Comparison of ENCODE assay signal across 18 cellular contexts in the genomic region with DNA sequence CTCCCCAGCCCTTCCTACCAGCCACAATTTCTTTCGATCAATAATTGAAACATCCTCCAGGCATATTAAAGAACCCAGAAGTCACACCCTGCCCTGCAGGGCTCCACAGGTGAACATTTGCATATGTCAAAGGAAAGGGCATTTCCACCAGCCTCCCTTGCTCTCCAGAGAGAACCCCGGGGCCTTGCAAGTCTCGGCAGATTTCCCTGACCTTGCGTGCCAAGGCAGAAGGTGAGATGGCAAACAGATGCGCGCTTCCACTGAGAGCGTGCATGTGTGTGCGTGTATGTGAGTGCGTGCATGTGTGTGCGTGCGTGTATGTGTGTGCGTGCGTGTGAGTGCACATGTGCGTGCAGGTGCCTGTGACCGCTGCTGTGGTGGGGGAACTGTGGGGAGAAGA.
DNase-seq lines count a peak whose midpoint lies in the region; ATAC-seq, FAIRE-seq and TF ChIP-seq lines count a peak whose summit lies in the region.
"Had no signal": no experiment of that assay in that cellular context is flagged by ENCODE, and none has a peak within 500 bp of the region (broad histone marks: within the 10 kb centered on the region; RNA-seq: fewer than 3 reads in every experiment).

No MANE protein-coding gene starts in this region.

- no peak for FAIRE-seq in HepG2 (lab: Jason Lieb, UNC)
- no peak for FAIRE-seq in bronchial epithelial cell (lab: Jason Lieb, UNC)

- H2BK15ac ChIP-seq in mesenchymal stem cell (ENCODE audit: low read depth, poor library complexity, severe bottlenecking) = no peak overlapping the region

- H2BK12ac ChIP-seq in mesenchymal stem cell (ENCODE audit: low read length in 2 of 2) = no peak overlapping the region

- H4K91ac ChIP-seq in mesenchymal stem cell (ENCODE audit: low read length) = peak overlapping the region; percentile 44

- no peaks in the 10 kb centered on the region for H4K20me1 ChIP-seq in HepG2 (ENCODE audit: insufficient read depth, low read length)

- no peaks in the 10 kb centered on the region for H3K36me3 ChIP-seq in HepG2 (replicated peaks in 1 of 2; ENCODE audit: control insufficient read depth in 1 of 2, insufficient read depth in 2 of 2, low read length in 2 of 2)
- H3K36me3 ChIP-seq in right lobe of liver = no peaks in the 10 kb centered on the region
- no peaks in the 10 kb centered on the region for H3K36me3 ChIP-seq in bronchial epithelial cell (ENCODE audit: control insufficient read depth, insufficient read depth, low read length)
- no peaks in the 10 kb centered on the region for H3K36me3 ChIP-seq in mesenchymal stem cell (ENCODE audit: control insufficient read depth in 1 of 2, insufficient read depth in 2 of 2, low read depth in 1 of 2, low read length in 2 of 2)
- H3K36me3 ChIP-seq in HAP-1 (replicated peaks) = no peaks in the 10 kb centered on the region

- H3K18ac ChIP-seq in mesenchymal stem cell (ENCODE audit: low read depth in 1 of 2, low read length in 2 of 2) = no peak overlapping the region

- CTCF ChIA-PET in HepG2 (lab: Yijun Ruan, JAX; ENCODE audit: low intra/inter-chr PET ratio, low total read pairs) = no interaction called here

- no peak overlapping the region for H3K14ac ChIP-seq in mesenchymal stem cell (ENCODE audit: low read length in 2 of 2)

- H3K23ac ChIP-seq in mesenchymal stem cell (ENCODE audit: low read length in 2 of 2) = no peak overlapping the region

- H2BK5ac ChIP-seq in mesenchymal stem cell (ENCODE audit: low read depth, low read length, poor library complexity, severe bottlenecking) = no peak overlapping the region

- DNase-seq in HepG2 (ENCODE audit: low spot score) = no peak
- DNase-seq in right lobe of liver = no peak
- peak; percentile 57 for DNase-seq in bronchial epithelial cell (ENCODE audit: low read depth)
- no peak for DNase-seq in mesenchymal stem cell
- DNase-seq in HAP-1 (ENCODE audit: low spot score in 2 of 2) = no peak
- no peak for DNase-seq in NCI-H82 treated with DMSO at 0.1 percent for 48 hours (lab: John Stamatoyannopoulos, UW; ENCODE audit: unreplicated experiment)
- no peak for DNase-seq in dorsolateral prefrontal cortex
- DNase-seq: CD4-positive, alpha-beta memory T cell; DMS79; Kasumi-1; NCI-H1105 treated with DMSO at 0.1 percent for 48 hours; NCI-H187 treated with DMSO at 0.1 percent for 48 hours; NCI-H446; NCI-H748 treated with DMSO at 0.1 percent for 48 hours; PC-9 had no signal

- TF ChIP-seq CTCF in HepG2 (CRISPR knock-in tag; IDR thresholded peaks at IDR 0.05) = no peak
- no peak for TF ChIP-seq CTCF in right lobe of liver (IDR thresholded peaks at IDR 0.05)
- TF ChIP-seq CTCF in bronchial epithelial cell (IDR thresholded peaks at IDR 0.05; ENCODE audit: insufficient read depth, low read length, severe bottlenecking) = no peak
- TF ChIP-seq CTCF in dorsolateral prefrontal cortex (IDR thresholded peaks at IDR 0.05 in 54 of 56, conservative IDR thresholded peaks at IDR 0.05 in 2 of 56; ENCODE audit: low read depth in 1 of 56, partially characterized antibody in 56 of 56) = no peak

- H3K9me3 ChIP-seq in HepG2 (ENCODE audit: low read length) (no peaks in the 10 kb centered on the region), right lobe of liver (no peaks in the 10 kb centered on the region), mesenchymal stem cell (ENCODE audit: control insufficient read depth, low read length) (no peaks in the 10 kb centered on the region), HAP-1 (no peaks in the 10 kb centered on the region)

- intact Hi-C loops in HepG2 (cut with micrococcal nuclease; ENCODE audit: unreplicated experiment) (no loop called here), right lobe of liver (cut with DNase I) (no loop called here), dorsolateral prefrontal cortex (cut with DNase I) (no loop called here)

- no peak overlapping the region for H4K8ac ChIP-seq in mesenchymal stem cell (ENCODE audit: low read length)

- H3K27me3 ChIP-seq in HepG2 (ENCODE audit: control insufficient read depth in 1 of 2, insufficient read depth in 2 of 2, low read length in 2 of 2) (no peaks in the 10 kb centered on the region), right lobe of liver (no peaks in the 10 kb centered on the region), bronchial epithelial cell (ENCODE audit: control insufficient read depth, insufficient read depth, low read length) (no peaks in the 10 kb centered on the region), mesenchymal stem cell (ENCODE audit: control insufficient read depth in 1 of 2, insufficient read depth in 1 of 2, low read length in 2 of 2) (no peaks in the 10 kb centered on the region), HAP-1 (ENCODE audit: low read depth) (peaks cover 3% of the 10 kb centered on the region; the same call in 1 of the 2 replicates), dorsolateral prefrontal cortex (peaks cover 0 to 5% (median 0%) of the 10 kb centered on the region in 45 donors)

- ATAC-seq in HepG2 (no peak), right lobe of liver (no peak), HG02759 (IDR thresholded peaks at IDR 0.05; ENCODE audit: unreplicated experiment) (no peak)
- ATAC-seq: Right ventricle myocardium inferior had no signal

- H3K79me1 ChIP-seq in mesenchymal stem cell (replicated peaks; ENCODE audit: low read length, poor library complexity, severe bottlenecking) = no peaks in the 10 kb centered on the region

- no peak overlapping the region for H3K9ac ChIP-seq in HepG2 (ENCODE audit: insufficient read depth, low read depth, low read length)
- no peak overlapping the region for H3K9ac ChIP-seq in mesenchymal stem cell (ENCODE audit: low read length)

- POLR2A ChIA-PET in HepG2 (lab: Yijun Ruan, JAX) = interaction anchor here (0.6 kb wide), 1 partner anchor 112 kb away, joined by 5 read pairs; no protein-coding TSS in a partner anchor

- 98% methylated on average over 15 of the region's 15 CpGs for WGBS in HepG2 (ENCODE audit: low lambda C conversion rate)
- 97% methylated on average over 15 of the region's 15 CpGs for WGBS in right lobe of liver (ENCODE audit: insufficient coverage, low coverage, low lambda C conversion rate, missing lambda C conversion rate)
- 98% methylated on average over 14 of the region's 15 CpGs for WGBS in mesenchymal stem cell

- H3K27ac ChIP-seq in HepG2 (ENCODE audit: extremely low read length, insufficient read depth, low read length) (no peak overlapping the region), right lobe of liver (no peak overlapping the region), mesenchymal stem cell (ENCODE audit: low read length, poor library complexity, severe bottlenecking) (no peak overlapping the region), dorsolateral prefrontal cortex (no peak overlapping the region)
- H3K27ac ChIP-seq: PC-9, SK-N-MC had no signal

- in situ Hi-C loops in HepG2 (cut with HindIII; ENCODE audit: extremely low pct_ligation_motif_present, low pct_unique_long_range_greater_than_20kb) (no loop called here), HAP-1 (cut with MboI; ENCODE audit: low sequenced_read_pairs) (no loop called here)

- no peak for TF ChIP-seq RAD21 in HepG2 (CRISPR knock-in tag; IDR thresholded peaks at IDR 0.05)

- H3K4me3 ChIP-seq in HepG2 (replicated peaks in 1 of 3; ENCODE audit: insufficient read depth in 1 of 3, low read depth in 2 of 3, low read length in 3 of 3) (no peak overlapping the region), right lobe of liver (no peak overlapping the region), bronchial epithelial cell (ENCODE audit: low read depth, low read length) (no peak overlapping the region), mesenchymal stem cell (ENCODE audit: insufficient read depth in 1 of 2, low read depth in 1 of 2, low read length in 2 of 2) (no peak overlapping the region), HAP-1 (no peak overlapping the region), dorsolateral prefrontal cortex (no peak overlapping the region)
- H3K4me3 ChIP-seq: PC-9, SK-N-MC had no signal

- H3K4ac ChIP-seq in mesenchymal stem cell (ENCODE audit: low read depth in 1 of 2, low read length in 2 of 2) = no peak overlapping the region

- H3K4me2 ChIP-seq in HepG2 (ENCODE audit: low read depth, low read length) (no peak overlapping the region), mesenchymal stem cell (ENCODE audit: low read length, poor library complexity, severe bottlenecking) (no peak overlapping the region)
- H3K4me2 ChIP-seq: PC-9 had no signal

- no peak overlapping the region for H2BK120ac ChIP-seq in mesenchymal stem cell (ENCODE audit: low read depth, low read length)

- H2AFZ ChIP-seq in HepG2 (ENCODE audit: low read length) = no peak overlapping the region
- no peak overlapping the region for H2AFZ ChIP-seq in mesenchymal stem cell (ENCODE audit: low read depth, low read length)
- H2AFZ ChIP-seq: PC-9 had no signal

- no TSS peak for BruUV-seq in HepG2 (replicated peaks; lab: Mats Ljungman, UMichigan)

- peaks cover 62% of the 10 kb centered on the region for H3K4me1 ChIP-seq in HepG2 (ENCODE audit: insufficient read depth, low read length)
- H3K4me1 ChIP-seq in right lobe of liver = no peaks in the 10 kb centered on the region
- peaks cover 1% of the 10 kb centered on the region for H3K4me1 ChIP-seq in mesenchymal stem cell (ENCODE audit: control insufficient read depth, insufficient read depth, low read depth, low read length)
- no peaks in the 10 kb centered on the region for H3K4me1 ChIP-seq in HAP-1

- H3K79me2 ChIP-seq in HepG2 (ENCODE audit: insufficient read depth, low read length) = no peaks in the 10 kb centered on the region

- no peak for TF ChIP-seq POLR2A in HepG2 (IDR thresholded peaks at IDR 0.05; ENCODE audit: insufficient read depth in 1 of 2, low read depth in 2 of 2, low read length in 2 of 2)
- TF ChIP-seq POLR2A in right lobe of liver (IDR thresholded peaks at IDR 0.05) = no peak

- H2AK5ac ChIP-seq in mesenchymal stem cell (ENCODE audit: low read length, severe bottlenecking) = no peak overlapping the region

- TF ChIP-seq EP300 in HepG2 (IDR thresholded peaks at IDR 0.05; ENCODE audit: low read depth in 2 of 2, low read length in 2 of 2) (no peak), HepG2 (CRISPR knock-in tag; IDR thresholded peaks at IDR 0.05; ENCODE audit: borderline replicate concordance) (no peak)

TF ChIP-seq in HepG2, 621 proteins besides CTCF, POLR2A, EP300 and RAD21 (continues in another document):
- TF ChIP-seq ZBTB38 (CRISPR knock-in tag; IDR thresholded peaks at IDR 0.05) (0 out of 2 replicates have a peak, but pooled peaks have one; percentile 30), ZNF567 (CRISPR knock-in tag; IDR thresholded peaks at IDR 0.05; ENCODE audit: borderline replicate concordance) (no peak), HDAC6 (IDR thresholded peaks at IDR 0.05; ENCODE audit: low read depth, low read length) (no peak), ZNF607 (CRISPR knock-in tag; IDR thresholded peaks at IDR 0.05; ENCODE audit: borderline replicate concordance) (no peak), GABPA (IDR thresholded peaks at IDR 0.05; ENCODE audit: low read depth, low read length) (0 out of 2 replicates have a peak, but pooled peaks have one; percentile 16), GABPA (CRISPR knock-in tag; IDR thresholded peaks at IDR 0.05; ENCODE audit: low read depth) (no peak)
